In the genomic region with DNA sequence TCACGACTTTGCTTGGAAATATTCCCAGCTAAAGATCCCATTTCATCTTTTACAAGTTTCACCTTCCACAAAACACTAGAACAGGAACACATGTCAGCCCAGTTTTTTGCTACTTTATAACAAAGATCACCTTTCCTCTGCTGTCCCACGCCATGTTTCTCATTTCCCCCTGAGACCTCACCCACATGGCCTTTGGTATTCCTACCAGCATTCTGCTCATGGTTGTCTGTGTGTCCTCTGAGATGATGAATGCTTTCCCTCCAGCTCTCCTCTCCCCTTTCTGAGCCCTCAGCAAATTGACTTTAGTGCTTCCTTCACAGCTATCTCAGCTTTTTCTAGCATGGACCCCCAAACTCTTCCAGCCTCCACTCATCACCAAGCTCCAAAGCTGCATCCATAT, we compare ENCODE assay signal across 18 cellular contexts. TPM values are rescaled to one million over a fixed set of nuclear protein-coding genes. Genes with fewer than 3 reads are reported as not detected.
DNase-seq lines count a peak whose midpoint lies in the region; ATAC-seq and TF ChIP-seq lines count a peak whose summit lies in the region.
"Had no signal": no experiment of that assay in that cellular context is flagged by ENCODE, and none has a peak within 500 bp of the region (broad histone marks: within the 10 kb centered on the region; RNA-seq: fewer than 3 reads in every experiment).

No MANE protein-coding gene starts in this region.

- H3K4me1 Mint-ChIP-seq in activated CD4-positive, alpha-beta T cell treated with anti-CD3 and anti-CD28 coated beads for 36 hours: peaks cover 50% of the 10 kb centered on the region
- H3K4me1 Mint-ChIP-seq in activated CD4-positive, alpha-beta T cell treated with anti-CD3 and anti-CD28 coated beads, Interleukin-2, amount 10 ng/mL, durations not matched to agents 24 days and 14 days: peaks cover 51% of the 10 kb centered on the region
- peaks cover 55 to 63% (median 62%) of the 10 kb centered on the region in 3 donors for H3K4me1 Mint-ChIP-seq in CD8-positive, alpha-beta memory T cell
- peaks cover 54% of the 10 kb centered on the region for H3K4me1 Mint-ChIP-seq in activated T-helper 1 cell treated with anti-CD3 and anti-CD28 coated beads, Interleukin-12 subunit alpha, Interleukin-12 subunit beta, Interleukin-2, Interleukin-4 antibody, amounts not matched to agents 30 ng/mL and 10 ng/mL and 1 ng/mL, durations not matched to agents 14 hours and 24 hours and 36 hours (ENCODE audit: low read depth)
- peaks cover 7 to 54% (median 28%) of the 10 kb centered on the region in 4 donors for H3K4me1 Mint-ChIP-seq in naive thymus-derived CD8-positive, alpha-beta T cell

- no peak overlapping the region for H3K27ac ChIP-seq in CD8-positive, alpha-beta memory T cell (ENCODE audit: low read depth, low read length)
- H3K27ac ChIP-seq: A549, pancreas, thoracic aorta, WERI-Rb-1 had no signal

- no peaks in the 10 kb centered on the region for H3K36me3 ChIP-seq in CD8-positive, alpha-beta memory T cell (ENCODE audit: insufficient read depth, low read length)
- H3K36me3 ChIP-seq in BE2C: no peaks in the 10 kb centered on the region
- H3K36me3 ChIP-seq: pancreas, thoracic aorta, WERI-Rb-1 had no signal

- no peak for DNase-seq in activated CD4-positive, alpha-beta T cell treated with anti-CD3 and anti-CD28 coated beads for 36 hours
- DNase-seq in activated CD4-positive, alpha-beta T cell treated with anti-CD3 and anti-CD28 coated beads, Interleukin-2, amount 10 ng/mL, durations not matched to agents 24 days and 14 days: no peak
- DNase-seq in CD8-positive, alpha-beta memory T cell: no peak
- no peak for DNase-seq in activated T-helper 1 cell treated with anti-CD3 and anti-CD28 coated beads, Interleukin-12 subunit alpha, Interleukin-12 subunit beta, Interleukin-2, Interleukin-4 antibody, amounts not matched to agents 30 ng/mL and 10 ng/mL and 1 ng/mL, durations not matched to agents 14 hours and 24 hours and 36 hours (ENCODE audit: low spot score)
- no peak for DNase-seq in naive thymus-derived CD8-positive, alpha-beta T cell
- DNase-seq in BE2C (no peak), D341Med (ENCODE audit: low spot score) (no peak), HUDEP-2 (lab: John Stamatoyannopoulos, UW; ENCODE audit: unreplicated experiment in 76 of 76) (no peak)
- DNase-seq: kidney glomerular epithelial cell, NCI-H1694, NCI-H774, OCI-M1, pancreas, Right ventricle myocardium superior, WERI-Rb-1 had no signal

- peaks cover 11% of the 10 kb centered on the region for H3K9me3 Mint-ChIP-seq in activated CD4-positive, alpha-beta T cell treated with anti-CD3 and anti-CD28 coated beads for 36 hours (ENCODE audit: low read depth)
- peaks cover 7% of the 10 kb centered on the region for H3K9me3 Mint-ChIP-seq in activated CD4-positive, alpha-beta T cell treated with anti-CD3 and anti-CD28 coated beads, Interleukin-2, amount 10 ng/mL, durations not matched to agents 24 days and 14 days
- no peaks in the 10 kb centered on the region for H3K9me3 Mint-ChIP-seq in CD8-positive, alpha-beta memory T cell
- peaks cover 13% of the 10 kb centered on the region for H3K9me3 Mint-ChIP-seq in activated T-helper 1 cell treated with anti-CD3 and anti-CD28 coated beads, Interleukin-12 subunit alpha, Interleukin-12 subunit beta, Interleukin-2, Interleukin-4 antibody, amounts not matched to agents 30 ng/mL and 10 ng/mL and 1 ng/mL, durations not matched to agents 14 hours and 24 hours and 36 hours
- H3K9me3 Mint-ChIP-seq in naive thymus-derived CD8-positive, alpha-beta T cell: peaks cover 0 to 10% (median 6%) of the 10 kb centered on the region in 9 donors

- no peak overlapping the region for H3K4me3 Mint-ChIP-seq in activated CD4-positive, alpha-beta T cell treated with anti-CD3 and anti-CD28 coated beads for 36 hours
- no peak overlapping the region for H3K4me3 Mint-ChIP-seq in activated CD4-positive, alpha-beta T cell treated with anti-CD3 and anti-CD28 coated beads, Interleukin-2, amount 10 ng/mL, durations not matched to agents 24 days and 14 days
- peak overlapping the region in 4 of 7 donors; percentile 28 to 70 (median 49) for H3K4me3 Mint-ChIP-seq in CD8-positive, alpha-beta memory T cell
- no peak overlapping the region for H3K4me3 Mint-ChIP-seq in activated T-helper 1 cell treated with anti-CD3 and anti-CD28 coated beads, Interleukin-12 subunit alpha, Interleukin-12 subunit beta, Interleukin-2, Interleukin-4 antibody, amounts not matched to agents 30 ng/mL and 10 ng/mL and 1 ng/mL, durations not matched to agents 14 hours and 24 hours and 36 hours
- H3K4me3 Mint-ChIP-seq in naive thymus-derived CD8-positive, alpha-beta T cell: peak overlapping the region; percentile 3 to 76 (median 53)

- H3K36me3 Mint-ChIP-seq in activated CD4-positive, alpha-beta T cell treated with anti-CD3 and anti-CD28 coated beads for 36 hours (ENCODE audit: low read depth): peaks cover 7% of the 10 kb centered on the region
- peaks cover 9% of the 10 kb centered on the region for H3K36me3 Mint-ChIP-seq in activated CD4-positive, alpha-beta T cell treated with anti-CD3 and anti-CD28 coated beads, Interleukin-2, amount 10 ng/mL, durations not matched to agents 24 days and 14 days (ENCODE audit: low read depth)
- peaks cover 0 to 4% (median 0%) of the 10 kb centered on the region in 3 donors for H3K36me3 Mint-ChIP-seq in CD8-positive, alpha-beta memory T cell
- H3K36me3 Mint-ChIP-seq in activated T-helper 1 cell treated with anti-CD3 and anti-CD28 coated beads, Interleukin-12 subunit alpha, Interleukin-12 subunit beta, Interleukin-2, Interleukin-4 antibody, amounts not matched to agents 30 ng/mL and 10 ng/mL and 1 ng/mL, durations not matched to agents 14 hours and 24 hours and 36 hours (ENCODE audit: low read depth): peaks cover 10% of the 10 kb centered on the region
- H3K36me3 Mint-ChIP-seq in naive thymus-derived CD8-positive, alpha-beta T cell: peaks cover 0 to 2% (median 0%) of the 10 kb centered on the region in 3 donors

- H3K27ac Mint-ChIP-seq in activated CD4-positive, alpha-beta T cell treated with anti-CD3 and anti-CD28 coated beads for 36 hours: peak overlapping the region; percentile 78
- H3K27ac Mint-ChIP-seq in activated CD4-positive, alpha-beta T cell treated with anti-CD3 and anti-CD28 coated beads, Interleukin-2, amount 10 ng/mL, durations not matched to agents 24 days and 14 days: no peak overlapping the region
- H3K27ac Mint-ChIP-seq in CD8-positive, alpha-beta memory T cell: peak overlapping the region; percentile 85 to 98 (median 96)
- H3K27ac Mint-ChIP-seq in activated T-helper 1 cell treated with anti-CD3 and anti-CD28 coated beads, Interleukin-12 subunit alpha, Interleukin-12 subunit beta, Interleukin-2, Interleukin-4 antibody, amounts not matched to agents 30 ng/mL and 10 ng/mL and 1 ng/mL, durations not matched to agents 14 hours and 24 hours and 36 hours: peak overlapping the region; percentile 14
- H3K27ac Mint-ChIP-seq in naive thymus-derived CD8-positive, alpha-beta T cell: peak overlapping the region; percentile 96 to 99 (median 97)

- POLR2A ChIA-PET in activated CD4-positive, alpha-beta T cell treated with anti-CD3 and anti-CD28 coated beads for 36 hours (lab: Charles Lee): interaction anchor here (1.1 kb wide), 1 partner anchor 33 kb away, joined by 3 read pairs; no protein-coding TSS in a partner anchor
- POLR2A ChIA-PET in CD8-positive, alpha-beta memory T cell (lab: Charles Lee): interaction anchor here (2.6 kb wide), 1 partner anchor 33 kb away, joined by 22 read pairs; a partner anchor contains a TSS
- POLR2A ChIA-PET in naive thymus-derived CD8-positive, alpha-beta T cell (lab: Charles Lee): interaction anchor here (1.0 to 9.5 kb wide), 3 partner anchors 15 to 49 kb away, joined by 5 to 94 read pairs (median 27); a partner anchor contains a TSS

- H3K4me3 ChIP-seq in CD8-positive, alpha-beta memory T cell (ENCODE audit: low read length): no peak overlapping the region
- no peak overlapping the region for H3K4me3 ChIP-seq in BE2C (ENCODE audit: low read depth, low read length)
- H3K4me3 ChIP-seq: A549, pancreas, thoracic aorta had no signal

- CTCF ChIA-PET in activated CD4-positive, alpha-beta T cell treated with anti-CD3 and anti-CD28 coated beads for 36 hours (lab: Charles Lee): interaction anchor here (0.9 to 1.4 kb wide), 5 partner anchors 13 to 73 kb away, joined by 3 to 5 read pairs (median 3); no protein-coding TSS in a partner anchor
- CTCF ChIA-PET in CD8-positive, alpha-beta memory T cell (lab: Charles Lee): interaction anchor here (1.0 kb wide), 1 partner anchor 46 kb away, joined by 3 read pairs; no protein-coding TSS in a partner anchor

- intact Hi-C loops in activated CD4-positive, alpha-beta T cell treated with anti-CD3 and anti-CD28 coated beads for 36 hours (cut with DNase I, micrococcal nuclease): no loop called here
- intact Hi-C loops in activated CD4-positive, alpha-beta T cell treated with anti-CD3 and anti-CD28 coated beads, Interleukin-2, amount 10 ng/mL, durations not matched to agents 24 days and 14 days (cut with micrococcal nuclease): loop anchor here (5.0 kb wide), 1 partner anchor 206 kb away; no protein-coding TSS in a partner anchor
- intact Hi-C loops in activated T-helper 1 cell treated with anti-CD3 and anti-CD28 coated beads, Interleukin-12 subunit alpha, Interleukin-12 subunit beta, Interleukin-2, Interleukin-4 antibody, amounts not matched to agents 30 ng/mL and 10 ng/mL and 1 ng/mL, durations not matched to agents 14 hours and 24 hours and 36 hours (cut with micrococcal nuclease): loop anchor here (5.0 kb wide), 2 partner anchors 39 to 184 kb away; no protein-coding TSS in a partner anchor

- TF ChIP-seq CTCF in BE2C (IDR thresholded peaks at IDR 0.05; ENCODE audit: low read depth, low read length): no peak

- H3K9me3 ChIP-seq in CD8-positive, alpha-beta memory T cell (ENCODE audit: low read length): peaks cover 3% of the 10 kb centered on the region
- H3K9me3 ChIP-seq in BE2C: no peaks in the 10 kb centered on the region
- H3K9me3 ChIP-seq: A549, pancreas, thoracic aorta had no signal

- H3K4me1 ChIP-seq in CD8-positive, alpha-beta memory T cell (ENCODE audit: insufficient read depth, low read length): peaks cover 79% of the 10 kb centered on the region
- H3K4me1 ChIP-seq in BE2C: no peaks in the 10 kb centered on the region
- H3K4me1 ChIP-seq: A549, pancreas had no signal

- no peak for ATAC-seq in activated CD4-positive, alpha-beta T cell treated with anti-CD3 and anti-CD28 coated beads for 36 hours
- ATAC-seq in naive thymus-derived CD8-positive, alpha-beta T cell: no peak
- ATAC-seq: A549, pancreas, sciatic nerve had no signal

- H3K27me3 ChIP-seq in CD8-positive, alpha-beta memory T cell (ENCODE audit: insufficient read depth, low read length, poor library complexity, severe bottlenecking): no peaks in the 10 kb centered on the region
- no peaks in the 10 kb centered on the region for H3K27me3 ChIP-seq in BE2C
- H3K27me3 ChIP-seq: pancreas had no signal

- no peaks in the 10 kb centered on the region for H3K27me3 Mint-ChIP-seq in activated CD4-positive, alpha-beta T cell treated with anti-CD3 and anti-CD28 coated beads for 36 hours
- peaks cover 2% of the 10 kb centered on the region for H3K27me3 Mint-ChIP-seq in activated CD4-positive, alpha-beta T cell treated with anti-CD3 and anti-CD28 coated beads, Interleukin-2, amount 10 ng/mL, durations not matched to agents 24 days and 14 days
- peaks cover 0 to 3% of the 10 kb centered on the region in 2 donors for H3K27me3 Mint-ChIP-seq in CD8-positive, alpha-beta memory T cell
- H3K27me3 Mint-ChIP-seq in activated T-helper 1 cell treated with anti-CD3 and anti-CD28 coated beads, Interleukin-12 subunit alpha, Interleukin-12 subunit beta, Interleukin-2, Interleukin-4 antibody, amounts not matched to agents 30 ng/mL and 10 ng/mL and 1 ng/mL, durations not matched to agents 14 hours and 24 hours and 36 hours (ENCODE audit: insufficient read depth): peaks cover 3% of the 10 kb centered on the region
- no peaks in the 10 kb centered on the region for H3K27me3 Mint-ChIP-seq in naive thymus-derived CD8-positive, alpha-beta T cell

RNA-seq across cellular contexts. Expression of a gene that starts 32.3 kb away (rescaled TPM):
- total RNA-seq in activated CD4-positive, alpha-beta T cell treated with anti-CD3 and anti-CD28 coated beads for 36 hours: 10 to 100 TPM; 11.6 to 16.3 TPM
- 10.3 and 11.4 TPM in 2 replicates for total RNA-seq in activated CD4-positive, alpha-beta T cell treated with anti-CD3 and anti-CD28 coated beads, Interleukin-2, amount 10 ng/mL, durations not matched to agents 24 days and 14 days
- 1 to 10 TPM; 3.7 to 3.8 TPM for total RNA-seq in CD8-positive, alpha-beta memory T cell
- 15.7 TPM for polyA plus RNA-seq in CD8-positive, alpha-beta memory T cell
- 9.3 and 10.2 TPM in 2 replicates for total RNA-seq in activated T-helper 1 cell treated with anti-CD3 and anti-CD28 coated beads, Interleukin-12 subunit alpha, Interleukin-12 subunit beta, Interleukin-2, Interleukin-4 antibody, amounts not matched to agents 30 ng/mL and 10 ng/mL and 1 ng/mL, durations not matched to agents 14 hours and 24 hours and 36 hours
- total RNA-seq in naive thymus-derived CD8-positive, alpha-beta T cell: 1 to 10 TPM in 1 of 2 experiments, under 1 TPM in 1; 0.93 to 1.4 TPM
- 10 to 100 TPM; 11.2 to 17.5 (median 11.9) TPM for polyA plus RNA-seq in naive thymus-derived CD8-positive, alpha-beta T cell
- polyA plus RNA-seq in BE2C (2012; ENCODE audit: insufficient read depth, insufficient read length, low read depth): 9.5 TPM

Comparison
In these comparisons a context has a peak if more than half of its experiments do, and no peak if none do; other contexts are left out.
1. intact Hi-C loops: an anchor here in activated CD4-positive, alpha-beta T cell treated with anti-CD3 and anti-CD28 coated beads, Interleukin-2, amount 10 ng/mL, durations not matched to agents 24 days and 14 days (5.0 kb wide) and activated T-helper 1 cell treated with anti-CD3 and anti-CD28 coated beads, Interleukin-12 subunit alpha, Interleukin-12 subunit beta, Interleukin-2, Interleukin-4 antibody, amounts not matched to agents 30 ng/mL and 10 ng/mL and 1 ng/mL, durations not matched to agents 14 hours and 24 hours and 36 hours (5.0 kb wide); none called in activated CD4-positive, alpha-beta T cell treated with anti-CD3 and anti-CD28 coated beads for 36 hours.
2. H3K4me3 Mint-ChIP-seq: peak in CD8-positive, alpha-beta memory T cell (4 of 7) and naive thymus-derived CD8-positive, alpha-beta T cell (10 of 10); none in activated CD4-positive, alpha-beta T cell treated with anti-CD3 and anti-CD28 coated beads for 36 hours (single experiment), activated CD4-positive, alpha-beta T cell treated with anti-CD3 and anti-CD28 coated beads, Interleukin-2, amount 10 ng/mL, durations not matched to agents 24 days and 14 days (single experiment) and activated T-helper 1 cell treated with anti-CD3 and anti-CD28 coated beads, Interleukin-12 subunit alpha, Interleukin-12 subunit beta, Interleukin-2, Interleukin-4 antibody, amounts not matched to agents 30 ng/mL and 10 ng/mL and 1 ng/mL, durations not matched to agents 14 hours and 24 hours and 36 hours (single experiment).